1 cellular context compared by ENCODE assay signal in the genomic region with DNA sequence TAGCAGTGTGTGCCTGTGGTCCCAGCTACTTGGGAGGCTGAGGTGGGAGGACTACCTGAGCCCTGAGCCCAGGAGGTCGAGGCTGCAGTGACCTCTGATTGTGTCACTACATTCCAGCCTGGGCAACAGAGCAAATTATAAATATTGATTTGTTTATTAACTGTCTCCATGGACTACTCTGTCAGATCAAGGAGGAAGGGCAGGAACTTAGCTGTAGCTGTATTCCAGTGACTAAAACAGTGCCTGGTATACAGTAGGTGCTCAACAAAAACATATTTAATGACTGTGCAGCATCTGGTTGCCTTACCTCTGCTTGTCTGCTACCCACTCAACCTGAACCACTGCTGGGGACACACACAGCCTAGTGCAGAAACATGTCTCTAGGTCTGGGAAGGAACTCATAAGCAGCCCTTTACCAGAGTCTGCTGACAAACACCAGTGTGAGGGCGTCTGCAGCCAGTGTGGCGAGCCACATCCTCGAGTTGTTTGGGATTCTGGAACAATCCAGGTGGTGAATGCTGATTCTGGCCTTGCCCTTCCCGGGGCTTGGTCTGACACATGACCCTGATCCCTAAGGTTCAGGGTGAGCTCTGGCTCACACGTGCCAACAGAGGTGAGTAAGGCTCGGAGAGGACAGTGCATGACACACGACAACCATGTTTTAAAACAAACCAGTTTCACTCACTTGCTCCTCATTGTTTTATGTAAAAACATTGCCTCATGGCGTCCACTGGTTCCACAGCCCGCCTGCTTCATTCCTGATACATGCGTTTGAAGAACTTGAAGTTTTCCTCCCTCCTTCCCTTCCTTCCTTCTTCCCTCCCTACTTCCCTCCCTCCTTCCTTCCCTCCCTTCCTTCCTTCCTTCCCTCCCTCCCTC.
A peak's percentile ranks its signal among the peaks of the same experiment; 100 is the strongest.
TF ChIP-seq lines count a peak whose summit lies in the region.

No MANE protein-coding gene starts in this region.

TF ChIP-seq in HEK293, 187 proteins besides CTCF, POLR2A, EP300 and RAD21:
- peak; percentile 38; the same call in 1 of the 2 replicates for TF ChIP-seq ZNF664 (tag by site-specific recombination; IDR thresholded peaks at IDR 0.05)
- TF ChIP-seq ZNF366 (tag by site-specific recombination; conservative IDR thresholded peaks at IDR 0.05), result peak; percentile 83
- TF ChIP-seq, protein P1, sequence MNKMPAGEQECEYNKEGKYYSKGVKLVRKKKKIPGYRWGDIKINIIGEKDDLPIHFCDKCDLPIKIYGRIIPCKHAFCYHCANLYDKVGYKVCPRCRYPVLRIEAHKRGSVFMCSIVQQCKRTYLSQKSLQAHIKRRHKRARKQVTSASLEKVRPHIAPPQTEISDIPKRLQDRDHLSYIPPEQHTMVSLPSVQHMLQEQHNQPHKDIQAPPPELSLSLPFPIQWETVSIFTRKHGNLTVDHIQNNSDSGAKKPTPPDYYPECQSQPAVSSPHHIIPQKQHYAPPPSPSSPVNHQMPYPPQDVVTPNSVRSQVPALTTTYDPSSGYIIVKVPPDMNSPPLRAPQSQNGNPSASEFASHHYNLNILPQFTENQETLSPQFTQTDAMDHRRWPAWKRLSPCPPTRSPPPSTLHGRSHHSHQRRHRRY (tag by site-specific recombination; IDR thresholded peaks at IDR 0.05), result no peak
